Comparison of ENCODE assay signal across 8 cellular contexts in genomic region chr10:36880898-36881297, GRCh38.
A peak's percentile ranks its signal among the peaks of the same experiment; 100 is the strongest.
DNase-seq lines count a peak whose midpoint lies in the region; ATAC-seq, FAIRE-seq and TF ChIP-seq lines count a peak whose summit lies in the region.

No MANE protein-coding gene starts in this region.

- H3K9me3 ChIP-seq in Caco-2 (no peaks in the 10 kb centered on the region), HepG2 (ENCODE audit: low read length) (no peaks in the 10 kb centered on the region), ovary (no peaks in the 10 kb centered on the region)

- peak; percentile 43 to 70 for TF ChIP-seq CTCF in Caco-2 (IDR thresholded peaks at IDR 0.05; ENCODE audit: insufficient read depth in 1 of 2, low read depth in 1 of 2, low read length in 1 of 2, severe bottlenecking in 1 of 2, unreplicated experiment in 1 of 2)
- TF ChIP-seq CTCF in WI38 (IDR thresholded peaks at IDR 0.05; ENCODE audit: low read depth, low read length), result peak; percentile 61
- TF ChIP-seq CTCF in HepG2 (CRISPR knock-in tag; IDR thresholded peaks at IDR 0.05), result peak; percentile 36; the same call in 1 of the 2 replicates
- no peak for TF ChIP-seq CTCF in ovary (IDR thresholded peaks at IDR 0.05)

- no peak for TF ChIP-seq POLR2A in HepG2 (IDR thresholded peaks at IDR 0.05; ENCODE audit: insufficient read depth in 1 of 2, low read depth in 2 of 2, low read length in 2 of 2)
- no peak for TF ChIP-seq POLR2A in ovary (IDR thresholded peaks at IDR 0.05)

- no peaks in the 10 kb centered on the region for H3K4me1 Mint-ChIP-seq in Caco-2 (ENCODE audit: low read depth, unreplicated experiment)

- no peaks in the 10 kb centered on the region for H3K9me3 Mint-ChIP-seq in Caco-2 (ENCODE audit: unreplicated experiment)

- H4K20me1 ChIP-seq in HepG2 (ENCODE audit: insufficient read depth, low read length), result no peaks in the 10 kb centered on the region

- H3K27ac ChIP-seq in HepG2 (ENCODE audit: extremely low read length, insufficient read depth, low read length) (no peak overlapping the region), ovary (no peak overlapping the region)

- in situ Hi-C loops in HepG2 (cut with HindIII; ENCODE audit: extremely low pct_ligation_motif_present, low pct_unique_long_range_greater_than_20kb), result loop anchor here (5.0 to 25.0 kb wide), 4 partner anchors 606 to 1646 kb away; no protein-coding TSS in a partner anchor

- ATAC-seq in HG02759 (IDR thresholded peaks at IDR 0.05; ENCODE audit: unreplicated experiment) (peak; percentile 54), HepG2 (no peak), HG03045 (IDR thresholded peaks at IDR 0.05; ENCODE audit: unreplicated experiment) (no peak)

- no peak for TF ChIP-seq RAD21 in HepG2 (CRISPR knock-in tag; IDR thresholded peaks at IDR 0.05)

- DNase-seq in Caco-2 (no peak), HepG2 (ENCODE audit: low spot score) (peak; percentile 21), GDM1 (lab: John Stamatoyannopoulos, UW) (no peak), ovary (no peak)
- no peak for DNase-seq in stimulated activated CD4-positive, alpha-beta T cell treated with anti-CD3 and anti-CD28 coated beads, Interleukin-4, amount 100 ng/mL, for 24 hours

- H3K27ac Mint-ChIP-seq in Caco-2 (ENCODE audit: unreplicated experiment), result no peak overlapping the region

- H3K27me3 Mint-ChIP-seq in Caco-2 (ENCODE audit: insufficient read depth, unreplicated experiment), result peaks cover 13% of the 10 kb centered on the region

- BruUV-seq in Caco-2 (replicated peaks; lab: Mats Ljungman, UMichigan), result no TSS peak
- no TSS peak for BruUV-seq in HepG2 (replicated peaks; lab: Mats Ljungman, UMichigan)

- under 1% methylated on average over 5 of the region's 5 CpGs for WGBS in HepG2 (ENCODE audit: low lambda C conversion rate)
- WGBS in ovary, 3 donors, result 7 to 8% (median 7%) methylated on average over 5 of the region's 5 CpGs

- no peak overlapping the region for H2AFZ ChIP-seq in HepG2 (ENCODE audit: low read length)

- FAIRE-seq in HepG2 (lab: Jason Lieb, UNC), result no peak

- intact Hi-C loops in Caco-2 (cut with micrococcal nuclease; ENCODE audit: unreplicated experiment) (loop anchor here (1.0 kb wide), 1 partner anchor 1246 kb away; no protein-coding TSS in a partner anchor), HepG2 (cut with micrococcal nuclease; ENCODE audit: unreplicated experiment) (loop anchor here (10.0 kb wide), 1 partner anchor 1886 kb away; no protein-coding TSS in a partner anchor), ovary (cut with DNase I) (no loop called here)

- H3K4me3 Mint-ChIP-seq in Caco-2 (ENCODE audit: unreplicated experiment), result no peak overlapping the region

- no peak overlapping the region for H3K4me2 ChIP-seq in HepG2 (ENCODE audit: low read depth, low read length)

- POLR2A ChIA-PET in Caco-2 (lab: Charles Lee) (no interaction called here), HepG2 (lab: Yijun Ruan, JAX) (no interaction called here)

- CTCF ChIA-PET in Caco-2 (lab: Charles Lee), result interaction anchor here (0.6 to 1.2 kb wide), 4 partner anchors 8 to 1245 kb away, joined by 3 to 9 read pairs (median 4); no protein-coding TSS in a partner anchor
- CTCF ChIA-PET in HepG2 (lab: Yijun Ruan, JAX; ENCODE audit: low intra/inter-chr PET ratio, low total read pairs), result interaction anchor here (1.9 kb wide), 1 partner anchor 1245 kb away, joined by 15 read pairs; no protein-coding TSS in a partner anchor

- H3K36me3 ChIP-seq in Caco-2 (ENCODE audit: control insufficient read depth, insufficient read depth, low read length) (no peaks in the 10 kb centered on the region), HepG2 (replicated peaks in 1 of 2; ENCODE audit: control insufficient read depth in 1 of 2, insufficient read depth in 2 of 2, low read length in 2 of 2) (no peaks in the 10 kb centered on the region), ovary (no peaks in the 10 kb centered on the region)

- H3K4me3 ChIP-seq in Caco-2 (ENCODE audit: low read depth, low read length), result no peak overlapping the region
- H3K4me3 ChIP-seq in WI38 (ENCODE audit: low read depth, low read length), result no peak overlapping the region
- no peak overlapping the region for H3K4me3 ChIP-seq in HepG2 (replicated peaks in 1 of 3; ENCODE audit: insufficient read depth in 1 of 3, low read depth in 2 of 3, low read length in 3 of 3)
- H3K4me3 ChIP-seq in ovary, result no peak overlapping the region

- H3K27me3 ChIP-seq in Caco-2 (replicated peaks; ENCODE audit: control insufficient read depth, insufficient read depth, low read length), result no peaks in the 10 kb centered on the region
- H3K27me3 ChIP-seq in HepG2 (ENCODE audit: control insufficient read depth in 1 of 2, insufficient read depth in 2 of 2, low read length in 2 of 2), result no peaks in the 10 kb centered on the region; a peak in 1 of 5 replicates
- H3K27me3 ChIP-seq in ovary, result no peaks in the 10 kb centered on the region

- no peak overlapping the region for H3K9ac ChIP-seq in HepG2 (ENCODE audit: insufficient read depth, low read depth, low read length)

- no peaks in the 10 kb centered on the region for H3K36me3 Mint-ChIP-seq in Caco-2 (ENCODE audit: insufficient read depth, unreplicated experiment)

- no peaks in the 10 kb centered on the region for H3K79me2 ChIP-seq in HepG2 (ENCODE audit: insufficient read depth, low read length)

- H3K4me1 ChIP-seq in Caco-2 (no peaks in the 10 kb centered on the region), HepG2 (ENCODE audit: insufficient read depth, low read length) (no peaks in the 10 kb centered on the region), ovary (ENCODE audit: insufficient read depth) (no peaks in the 10 kb centered on the region)

- TF ChIP-seq EP300 in HepG2 (IDR thresholded peaks at IDR 0.05; ENCODE audit: low read depth in 2 of 2, low read length in 2 of 2), result no peak
- TF ChIP-seq EP300 in HepG2 (CRISPR knock-in tag; IDR thresholded peaks at IDR 0.05; ENCODE audit: borderline replicate concordance), result no peak
- no peak for TF ChIP-seq EP300 in ovary (IDR thresholded peaks at IDR 0.05)

TF ChIP-seq in HepG2, 621 proteins besides CTCF, POLR2A, EP300 and RAD21:
- TF ChIP-seq DRAP1 (CRISPR knock-in tag; IDR thresholded peaks at IDR 0.05), result no peak
- peak; percentile 65 for TF ChIP-seq STAG1 (CRISPR knock-in tag; IDR thresholded peaks at IDR 0.05)

Comparison
In these comparisons a context has a peak if more than half of its experiments do, and no peak if none do; other contexts are left out.
1. CTCF ChIP-seq: peak in Caco-2 (2 of 2), WI38 (single experiment) and HepG2 (single experiment); none in ovary (0 of 3).
2. intact Hi-C loops: an anchor here in Caco-2 (1.0 kb wide) and HepG2 (10.0 kb wide); none called in ovary.